Comparison of ENCODE assay signal across 19 cellular contexts in genomic region chr19:33629826-33630375, GRCh38.
DNase-seq lines count a peak whose midpoint lies in the region; ATAC-seq lines count a peak whose summit lies in the region.
"Had no signal": no experiment of that assay in that cellular context is flagged by ENCODE, and none has a peak within 500 bp of the region (broad histone marks: within the 10 kb centered on the region; RNA-seq: fewer than 3 reads in every experiment).

No MANE protein-coding gene starts in this region.

- H3K4me1 Mint-ChIP-seq in stimulated activated naive CD8-positive, alpha-beta T cell treated with anti-CD3 and anti-CD28 coated beads, Interleukin-15, amount 100 ng/mL, for 72 hours, result no peaks in the 10 kb centered on the region
- H3K4me1 Mint-ChIP-seq: CD4-positive, CD25-positive, alpha-beta regulatory T cell had no signal

- H3K27ac Mint-ChIP-seq in stimulated activated naive CD8-positive, alpha-beta T cell treated with anti-CD3 and anti-CD28 coated beads, Interleukin-15, amount 100 ng/mL, for 72 hours, result no peak overlapping the region
- H3K27ac Mint-ChIP-seq: CD4-positive, CD25-positive, alpha-beta regulatory T cell had no signal

- no peaks in the 10 kb centered on the region for H3K9me3 Mint-ChIP-seq in stimulated activated naive CD8-positive, alpha-beta T cell treated with anti-CD3 and anti-CD28 coated beads, Interleukin-15, amount 100 ng/mL, for 72 hours
- H3K9me3 Mint-ChIP-seq: CD4-positive, CD25-positive, alpha-beta regulatory T cell had no signal

- DNase-seq in stimulated activated naive CD8-positive, alpha-beta T cell treated with anti-CD3 and anti-CD28 coated beads, Interleukin-15, amount 100 ng/mL, for 72 hours, result no peak
- no peak for DNase-seq in stimulated activated naive CD8-positive, alpha-beta T cell treated with anti-CD3 and anti-CD28 coated beads, Interleukin-15, Interleukin-2, amounts not matched to agents 100 U/mL and 50 U/mL, for 24 hours
- DNase-seq in SHP77 (lab: John Stamatoyannopoulos, UW) (peak; percentile 77 to 78), islet precursor cell (peak; percentile 55)
- DNase-seq in stimulated activated naive CD4-positive, alpha-beta T cell treated with Interleukin-2 at 50 U/mL for 16 hours (lab: John Stamatoyannopoulos, UW), result no peak
- no peak for DNase-seq in activated effector memory CD4-positive, alpha-beta T cell treated with anti-CD3 and anti-CD28 coated beads, Interleukin-2, amount 50 U/mL, for 16 hours
- DNase-seq: CD4-positive, CD25-positive, alpha-beta regulatory T cell; DMS153; GOT3; Kasumi-1; NCI-H1092 treated with DMSO at 0.1 percent for 48 hours; NCI-H1436; NCI-H187; NCI-H2081 treated with DMSO at 0.1 percent for 48 hours; NCI-H345; NCI-H510A treated with DMSO at 0.1 percent for 48 hours; SK-N-SH; SW 1271 had no signal

- ATAC-seq in stimulated activated naive CD8-positive, alpha-beta T cell treated with anti-CD3 and anti-CD28 coated beads, Interleukin-15, amount 100 ng/mL, for 72 hours, result peak; percentile 31
- ATAC-seq in stimulated activated naive CD8-positive, alpha-beta T cell treated with anti-CD3 and anti-CD28 coated beads, Interleukin-15, Interleukin-2, amounts not matched to agents 100 U/mL and 50 U/mL, for 24 hours, result no peak
- no peak for ATAC-seq in GM18519 (IDR thresholded peaks at IDR 0.05; ENCODE audit: low FRiP score, unreplicated experiment)

- H3K27me3 Mint-ChIP-seq in stimulated activated naive CD8-positive, alpha-beta T cell treated with anti-CD3 and anti-CD28 coated beads, Interleukin-15, amount 100 ng/mL, for 72 hours, result peaks cover 25% of the 10 kb centered on the region

- H3K4me3 Mint-ChIP-seq in stimulated activated naive CD8-positive, alpha-beta T cell treated with anti-CD3 and anti-CD28 coated beads, Interleukin-15, amount 100 ng/mL, for 72 hours, result no peak overlapping the region

Comparison
In these comparisons a context has a peak if more than half of its experiments do, and no peak if none do; other contexts are left out.
1. DNase-seq: peak in SHP77 (2 of 2) and islet precursor cell (single experiment); none in stimulated activated naive CD8-positive, alpha-beta T cell treated with anti-CD3 and anti-CD28 coated beads, Interleukin-15, amount 100 ng/mL, for 72 hours (0 of 2), stimulated activated naive CD8-positive, alpha-beta T cell treated with anti-CD3 and anti-CD28 coated beads, Interleukin-15, Interleukin-2, amounts not matched to agents 100 U/mL and 50 U/mL, for 24 hours (single experiment), stimulated activated naive CD4-positive, alpha-beta T cell treated with Interleukin-2 at 50 U/mL for 16 hours (single experiment) and activated effector memory CD4-positive, alpha-beta T cell treated with anti-CD3 and anti-CD28 coated beads, Interleukin-2, amount 50 U/mL, for 16 hours (single experiment).